In the genomic region with DNA sequence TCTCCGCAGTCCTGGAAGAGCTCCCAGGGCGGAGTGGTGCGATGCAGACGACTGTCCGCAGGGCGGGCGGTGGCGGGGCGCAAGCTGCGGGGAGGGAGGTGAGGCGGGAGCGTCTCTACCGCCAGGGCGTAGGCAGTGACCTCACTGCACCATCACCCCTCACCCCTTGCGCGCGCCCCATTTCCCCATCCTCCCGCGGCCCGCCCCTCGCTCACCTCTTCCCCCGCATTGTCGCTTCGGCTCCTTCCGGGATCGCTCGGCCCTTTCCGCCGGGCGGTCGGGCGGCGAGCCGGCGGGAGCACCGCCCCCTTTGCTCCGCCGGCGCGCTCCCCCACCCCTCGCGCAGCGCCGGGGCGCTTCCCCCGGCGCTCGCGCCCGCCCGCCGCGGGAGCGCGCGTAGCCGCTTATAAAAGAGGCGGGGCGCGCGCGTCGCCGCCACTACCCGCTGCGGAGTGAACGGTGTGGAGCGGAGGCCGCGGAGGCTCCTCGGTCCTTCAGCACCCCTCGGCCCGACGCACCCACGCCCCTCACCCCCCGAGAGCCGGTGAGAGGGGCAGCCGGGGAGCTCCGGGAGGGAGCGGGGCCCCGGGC, we compare ENCODE assay signal across 8 cellular contexts. TPM values are rescaled to one million over a fixed set of nuclear protein-coding genes. Genes with fewer than 3 reads are reported as not detected.
DNase-seq lines count a peak whose midpoint lies in the region; ATAC-seq, FAIRE-seq and TF ChIP-seq lines count a peak whose summit lies in the region.

SPTAN1 (plus strand) TSS at position 435 of the 591 bp plus-strand sequence. CDS start 14,154 bp downstream, outside the sequence.

- H3K27me3 ChIP-seq in vagina, result no peaks in the 10 kb centered on the region

- H3K4me3 Mint-ChIP-seq in T-helper 2 cell treated with Interferon-gamma antibody and Interleukin-4, amounts not matched to agents 5 μg/mL and 100 μg/mL, for 36 hours, result peak within 1 kb of the TSS; percentile 93

- peaks cover 41% of the 10 kb centered on the region for H3K4me1 Mint-ChIP-seq in T-helper 2 cell treated with Interferon-gamma antibody and Interleukin-4, amounts not matched to agents 5 μg/mL and 100 μg/mL, for 36 hours (ENCODE audit: low read depth)

- ATAC-seq in HG02970 (IDR thresholded peaks at IDR 0.05; ENCODE audit: low FRiP score, unreplicated experiment), result peak; percentile 81

- H3K36me3 ChIP-seq in vagina, result no peaks in the 10 kb centered on the region

- H3K9me3 Mint-ChIP-seq in T-helper 2 cell treated with Interferon-gamma antibody and Interleukin-4, amounts not matched to agents 5 μg/mL and 100 μg/mL, for 36 hours, result no peaks in the 10 kb centered on the region

- peak within 1 kb of the TSS; percentile 94 for H3K27ac Mint-ChIP-seq in T-helper 2 cell treated with Interferon-gamma antibody and Interleukin-4, amounts not matched to agents 5 μg/mL and 100 μg/mL, for 36 hours

- DNase-seq in GM18507 (ENCODE audit: extremely low spot score, insufficient read length, low read depth) (peak; percentile 98), NCI-H2029 (lab: John Stamatoyannopoulos, UW) (peak; percentile 77), anterior cingulate cortex (lab: John Stamatoyannopoulos, UW) (peak; percentile 23 to 95 (median 87)), hepatic stellate cell (ENCODE audit: low spot score) (peak; percentile 93), renal cortical epithelial cell (ENCODE audit: low read depth) (peak; percentile 49), vagina (ENCODE audit: extremely low spot score in 2 of 2) (peak in 1 of 2 donors; percentile 93)
- peak; percentile 94 for DNase-seq in T-helper 2 cell treated with Interferon-gamma antibody and Interleukin-4, amounts not matched to agents 5 μg/mL and 100 μg/mL, for 36 hours (ENCODE audit: low spot score)

- H3K4me1 ChIP-seq in vagina, result peaks cover 60% of the 10 kb centered on the region

- peak; percentile 81 for FAIRE-seq in GM18507 (lab: Jason Lieb, UNC)

- peak within 1 kb of the TSS; percentile 98 for H3K27ac ChIP-seq in vagina

- H3K9me3 ChIP-seq in vagina, result no peaks in the 10 kb centered on the region

- no peak for TF ChIP-seq CTCF in vagina (IDR thresholded peaks at IDR 0.05)

- intact Hi-C loops in vagina (cut with DNase I), result loop anchor here (10.0 kb wide), 1 partner anchor 133 kb away; the partner anchor contains the start of gene SET

- TF ChIP-seq POLR2A in vagina (IDR thresholded peaks at IDR 0.05), result peak in 1 of 2 donors; percentile 99

- no peaks in the 10 kb centered on the region for H3K27me3 Mint-ChIP-seq in T-helper 2 cell treated with Interferon-gamma antibody and Interleukin-4, amounts not matched to agents 5 μg/mL and 100 μg/mL, for 36 hours (ENCODE audit: low read depth)

- H3K4me3 ChIP-seq in vagina, result peak within 1 kb of the TSS; percentile 77 to 95

- peaks cover under 1% of the 10 kb centered on the region for H3K36me3 Mint-ChIP-seq in T-helper 2 cell treated with Interferon-gamma antibody and Interleukin-4, amounts not matched to agents 5 μg/mL and 100 μg/mL, for 36 hours (ENCODE audit: low read depth)

RNA-seq across cellular contexts. Expression of gene SPTAN1, which starts in this region (rescaled TPM):
- 206 and 420 TPM in 2 replicates for total RNA-seq in renal cortical epithelial cell
- total RNA-seq in vagina, result 292 TPM
